10 cellular contexts compared by ENCODE assay signal in genomic region chr6:28544211-28544610, GRCh38. TPM values are rescaled to one million over a fixed set of nuclear protein-coding genes. Genes with fewer than 3 reads are reported as not detected.
DNase-seq lines count a peak whose midpoint lies in the region; TF ChIP-seq lines count a peak whose summit lies in the region.
"Had no signal": no experiment of that assay in that cellular context is flagged by ENCODE, and none has a peak within 500 bp of the region (broad histone marks: within the 10 kb centered on the region; RNA-seq: fewer than 3 reads in every experiment).

No MANE protein-coding gene starts in this region.

- H3K4me3 ChIP-seq in OCI-LY3 (ENCODE audit: low read length), result peak overlapping the region; percentile 82

- no peak for TF ChIP-seq CTCF in OCI-LY3 (IDR thresholded peaks at IDR 0.05; ENCODE audit: low read depth, low read length)
- TF ChIP-seq CTCF in endothelial cell (IDR thresholded peaks at IDR 0.05; ENCODE audit: unreplicated experiment), result no peak
- no peak for TF ChIP-seq CTCF in osteocyte (IDR thresholded peaks at IDR 0.05)
- no peak for TF ChIP-seq CTCF in Calu3 (IDR thresholded peaks at IDR 0.05; ENCODE audit: unreplicated experiment)

- no peaks in the 10 kb centered on the region for H3K27me3 ChIP-seq in OCI-LY3 (ENCODE audit: low read depth, low read length)

- H4K20me1 ChIP-seq in OCI-LY3 (ENCODE audit: insufficient read depth, low read length), result no peaks in the 10 kb centered on the region

- H3K4me1 ChIP-seq in OCI-LY3 (ENCODE audit: low read length), result peaks cover 11% of the 10 kb centered on the region; the same call in 1 of the 2 replicates

- H3K27ac Mint-ChIP-seq in endothelial cell (ENCODE audit: unreplicated experiment) (peak overlapping the region; percentile 67), osteocyte (ENCODE audit: unreplicated experiment) (no peak overlapping the region), Calu3 (ENCODE audit: unreplicated experiment) (no peak overlapping the region)

- H3K9me3 ChIP-seq in OCI-LY3 (ENCODE audit: insufficient read depth, low read length), result no peaks in the 10 kb centered on the region

- H2AFZ ChIP-seq in OCI-LY3 (ENCODE audit: low read depth, low read length), result peak overlapping the region; percentile 98

- peak; percentile 73 for DNase-seq in NCI-H2227 treated with DMSO at 0.1 percent for 48 hours (lab: John Stamatoyannopoulos, UW)
- no peak for DNase-seq in NCI-H2227 (lab: John Stamatoyannopoulos, UW; ENCODE audit: unreplicated experiment)
- DNase-seq in endothelial cell (ENCODE audit: low spot score), result no peak
- DNase-seq in osteocyte (ENCODE audit: extremely low spot score, unreplicated experiment), result no peak
- no peak for DNase-seq in Calu3
- DNase-seq in mesenteric fat pad (ENCODE audit: low spot score), result no peak
- no peak for DNase-seq in posterior cingulate gyrus

- H3K36me3 Mint-ChIP-seq in endothelial cell (ENCODE audit: low read depth, unreplicated experiment) (no peaks in the 10 kb centered on the region), osteocyte (ENCODE audit: unreplicated experiment) (no peaks in the 10 kb centered on the region), Calu3 (ENCODE audit: insufficient read depth, unreplicated experiment) (peaks cover 8% of the 10 kb centered on the region)

- H3K4me2 ChIP-seq in OCI-LY3 (ENCODE audit: low read length), result peak overlapping the region; percentile 98

- H3K9ac ChIP-seq in OCI-LY3 (ENCODE audit: low read length), result peak overlapping the region; percentile 69

- H3K79me2 ChIP-seq in OCI-LY3 (ENCODE audit: low read length), result no peaks in the 10 kb centered on the region

- no TSS peak for BruUV-seq in Calu3 (replicated peaks; lab: Mats Ljungman, UMichigan)

- H3K4me3 Mint-ChIP-seq in endothelial cell (ENCODE audit: unreplicated experiment) (peak overlapping the region; percentile 84), osteocyte (ENCODE audit: unreplicated experiment) (peak overlapping the region; percentile 41), Calu3 (ENCODE audit: low read depth, unreplicated experiment) (no peak overlapping the region)

- H3K27me3 Mint-ChIP-seq in endothelial cell (ENCODE audit: unreplicated experiment) (peaks cover 8% of the 10 kb centered on the region), osteocyte (ENCODE audit: unreplicated experiment) (peaks cover 17% of the 10 kb centered on the region), Calu3 (ENCODE audit: unreplicated experiment) (no peaks in the 10 kb centered on the region)

- H3K9me3 Mint-ChIP-seq in endothelial cell (ENCODE audit: unreplicated experiment) (no peaks in the 10 kb centered on the region), osteocyte (ENCODE audit: unreplicated experiment) (no peaks in the 10 kb centered on the region), Calu3 (ENCODE audit: low read depth, unreplicated experiment) (no peaks in the 10 kb centered on the region)

- intact Hi-C loops in Calu3 (cut with micrococcal nuclease; ENCODE audit: unreplicated experiment), result loop anchor here (5.0 kb wide), 1 partner anchor 43 kb away; a partner anchor contains a TSS
- intact Hi-C loops in posterior cingulate gyrus (cut with DNase I), result no loop called here

- H3K36me3 ChIP-seq in OCI-LY3 (replicated peaks; ENCODE audit: low read depth, low read length), result no peaks in the 10 kb centered on the region

- peaks cover 21% of the 10 kb centered on the region for H3K4me1 Mint-ChIP-seq in endothelial cell (ENCODE audit: unreplicated experiment)
- H3K4me1 Mint-ChIP-seq in osteocyte (ENCODE audit: unreplicated experiment), result peaks cover 12% of the 10 kb centered on the region
- H3K4me1 Mint-ChIP-seq in Calu3 (ENCODE audit: low read depth, unreplicated experiment), result peaks cover 10% of the 10 kb centered on the region

- H3K27ac ChIP-seq in OCI-LY3 (ENCODE audit: low read length), result peak overlapping the region; percentile 42

- CTCF ChIA-PET in Calu3 (lab: Charles Lee), result no interaction called here

RNA-seq across cellular contexts. Expression of gene GPX5, which starts 18.5 kb away (rescaled TPM):
- total RNA-seq in endothelial cell (ENCODE audit: unreplicated experiment) (not detected), osteocyte (not detected in 2 replicates), Calu3 (2022) (not detected in 2 replicates), mesenteric fat pad (not detected)
- total RNA-seq: A172, lower leg skin had no signal

RNA-seq across cellular contexts. Expression of gene GPX6, which starts 28.6 kb away (rescaled TPM):
- total RNA-seq in endothelial cell (ENCODE audit: unreplicated experiment) (not detected), osteocyte (not detected in 2 replicates), Calu3 (2022) (not detected in 2 replicates), mesenteric fat pad (not detected)
- total RNA-seq: A172, lower leg skin had no signal
